ENCODE assay signal across 22 cellular contexts in genomic region chr9:137739371-137739915, GRCh38.
A peak's percentile ranks its signal among the peaks of the same experiment; 100 is the strongest.
DNase-seq lines count a peak whose midpoint lies in the region; ATAC-seq and TF ChIP-seq lines count a peak whose summit lies in the region.
"Had no signal": no experiment of that assay in that cellular context is flagged by ENCODE, and none has a peak within 500 bp of the region (broad histone marks: within the 10 kb centered on the region; RNA-seq: fewer than 3 reads in every experiment).

No MANE protein-coding gene starts in this region.

- H3K9me3 Mint-ChIP-seq in natural killer cell (peaks cover under 1 to 2% of the 10 kb centered on the region in 2 donors), immature natural killer cell (peaks cover 0 to 5% (median 2%) of the 10 kb centered on the region in 6 donors), progenitor cell of endocrine pancreas (ENCODE audit: low read depth) (peaks cover 4% of the 10 kb centered on the region)
- peaks cover under 1% of the 10 kb centered on the region for H3K9me3 Mint-ChIP-seq in natural killer cell treated with Interleukin-12 subunit alpha and Interleukin-12 subunit beta and Interleukin-15 and Interleukin-18, amount 100 ng/mL, for 72 hours

- TF ChIP-seq CTCF in natural killer cell (IDR thresholded peaks at IDR 0.05): no peak
- TF ChIP-seq CTCF in gastrocnemius medialis (IDR thresholded peaks at IDR 0.05 in 4 of 5, conservative IDR thresholded peaks at IDR 0.05 in 1 of 5): no peak
- TF ChIP-seq CTCF in progenitor cell of endocrine pancreas (IDR thresholded peaks at IDR 0.05; ENCODE audit: unreplicated experiment): no peak

- ATAC-seq in natural killer cell (no peak), HG03025 (IDR thresholded peaks at IDR 0.05; ENCODE audit: low FRiP score, unreplicated experiment) (no peak), gastrocnemius medialis (no peak)
- ATAC-seq in natural killer cell treated with Interleukin-12 subunit alpha and Interleukin-12 subunit beta and Interleukin-15 and Interleukin-18, amount 100 ng/mL, for 72 hours: no peak
- ATAC-seq: activated CD8-positive, alpha-beta memory T cell treated with anti-CD3 and anti-CD28 coated beads, Interleukin-2, amount 10 ng/mL, durations not matched to agents 7 days and 5 days; foreskin keratinocyte had no signal

- H3K4me1 Mint-ChIP-seq in natural killer cell (peaks cover 22 to 25% of the 10 kb centered on the region in 2 donors), immature natural killer cell (peaks cover 26 to 29% of the 10 kb centered on the region in 2 donors), progenitor cell of endocrine pancreas (ENCODE audit: low read depth) (no peaks in the 10 kb centered on the region)
- peaks cover 11 to 15% of the 10 kb centered on the region in 2 donors for H3K4me1 Mint-ChIP-seq in natural killer cell treated with Interleukin-12 subunit alpha and Interleukin-12 subunit beta and Interleukin-15 and Interleukin-18, amount 100 ng/mL, for 72 hours (ENCODE audit: low read depth in 2 of 2)
- H3K4me1 Mint-ChIP-seq: activated CD8-positive, alpha-beta memory T cell treated with anti-CD3 and anti-CD28 coated beads, Interleukin-2, amount 10 ng/mL, durations not matched to agents 7 days and 5 days had no signal

- intact Hi-C loops in natural killer cell (cut with micrococcal nuclease) (no loop called here), gastrocnemius medialis (cut with DNase I; ENCODE audit: low total_unique reads) (no loop called here)

- no peak for DNase-seq in natural killer cell
- no peak for DNase-seq in natural killer cell treated with Interleukin-12 subunit alpha and Interleukin-12 subunit beta and Interleukin-15 and Interleukin-18, amount 100 ng/mL, for 72 hours (ENCODE audit: low spot score)
- DNase-seq in NCI-H69 (lab: John Stamatoyannopoulos, UW): peak; percentile 10
- DNase-seq in immature natural killer cell: no peak
- no peak for DNase-seq in germinal center (ENCODE audit: low spot score)
- DNase-seq in gastrocnemius medialis: no peak
- DNase-seq in progenitor cell of endocrine pancreas (ENCODE audit: low spot score, unreplicated experiment): no peak
- DNase-seq: activated CD4-positive, alpha-beta T cell treated with anti-CD3 and anti-CD28 coated beads for 48 hours; activated CD8-positive, alpha-beta memory T cell treated with anti-CD3 and anti-CD28 coated beads, Interleukin-2, amount 10 ng/mL, durations not matched to agents 7 days and 5 days; activated naive CD8-positive, alpha-beta T cell treated with anti-CD3 and anti-CD28 coated beads, Interleukin-2, amount 10 ng/mL, durations not matched to agents 7 days and 5 days; brain microvascular endothelial cell; dermis blood vessel endothelial cell; DND-41; foreskin keratinocyte; Kasumi-1; NCI-H2081 treated with DMSO at 0.1 percent for 48 hours; NCI-H748 treated with DMSO at 0.1 percent for 48 hours; stimulated activated CD8-positive, alpha-beta memory T cell treated with anti-CD3 and anti-CD28 coated beads, Interleukin-4, amount 100 ng/mL, for 48 hours had no signal

- H3K27me3 Mint-ChIP-seq in natural killer cell (ENCODE audit: low read depth in 2 of 2) (no peaks in the 10 kb centered on the region), immature natural killer cell (ENCODE audit: low read depth in 3 of 3) (peaks cover 0 to 3% (median 0%) of the 10 kb centered on the region in 3 donors), progenitor cell of endocrine pancreas (no peaks in the 10 kb centered on the region)
- H3K27me3 Mint-ChIP-seq in natural killer cell treated with Interleukin-12 subunit alpha and Interleukin-12 subunit beta and Interleukin-15 and Interleukin-18, amount 100 ng/mL, for 72 hours: no peaks in the 10 kb centered on the region
- H3K27me3 Mint-ChIP-seq: activated CD8-positive, alpha-beta memory T cell treated with anti-CD3 and anti-CD28 coated beads, Interleukin-2, amount 10 ng/mL, durations not matched to agents 7 days and 5 days; activated naive CD8-positive, alpha-beta T cell treated with anti-CD3 and anti-CD28 coated beads, Interleukin-2, amount 10 ng/mL, durations not matched to agents 7 days and 5 days had no signal

- no peak overlapping the region for H3K4me3 ChIP-seq in gastrocnemius medialis
- H3K4me3 ChIP-seq: Peyer's patch, suprapubic skin, vagina had no signal

- H3K36me3 ChIP-seq in gastrocnemius medialis: peaks cover 0 to 16% of the 10 kb centered on the region in 2 donors

- H3K27ac ChIP-seq in gastrocnemius medialis: peak overlapping the region in 1 of 4 donors; percentile 32
- H3K27ac ChIP-seq: brain microvascular endothelial cell, foreskin keratinocyte, suprapubic skin, vagina had no signal

- H3K4me3 Mint-ChIP-seq in natural killer cell: no peak overlapping the region
- H3K4me3 Mint-ChIP-seq in natural killer cell treated with Interleukin-12 subunit alpha and Interleukin-12 subunit beta and Interleukin-15 and Interleukin-18, amount 100 ng/mL, for 72 hours: no peak overlapping the region
- no peak overlapping the region for H3K4me3 Mint-ChIP-seq in immature natural killer cell
- H3K4me3 Mint-ChIP-seq in progenitor cell of endocrine pancreas (ENCODE audit: low read depth): no peak overlapping the region
- H3K4me3 Mint-ChIP-seq: activated CD8-positive, alpha-beta memory T cell treated with anti-CD3 and anti-CD28 coated beads, Interleukin-2, amount 10 ng/mL, durations not matched to agents 7 days and 5 days; activated naive CD8-positive, alpha-beta T cell treated with anti-CD3 and anti-CD28 coated beads, Interleukin-2, amount 10 ng/mL, durations not matched to agents 7 days and 5 days had no signal

- H3K4me1 ChIP-seq in gastrocnemius medialis: peaks cover 0 to 5% of the 10 kb centered on the region in 2 donors
- H3K4me1 ChIP-seq: foreskin keratinocyte had no signal

- TF ChIP-seq POLR2A in gastrocnemius medialis (IDR thresholded peaks at IDR 0.05): no peak

- in situ Hi-C loops in gastrocnemius medialis (cut with MboI; ENCODE audit: low sequenced_read_pairs in 4 of 4): no loop called here

- H3K9me3 ChIP-seq in gastrocnemius medialis: no peaks in the 10 kb centered on the region
- H3K9me3 ChIP-seq: Peyer's patch, vagina had no signal

- H3K27ac Mint-ChIP-seq in natural killer cell: peak overlapping the region; percentile 32 to 74
- no peak overlapping the region for H3K27ac Mint-ChIP-seq in natural killer cell treated with Interleukin-12 subunit alpha and Interleukin-12 subunit beta and Interleukin-15 and Interleukin-18, amount 100 ng/mL, for 72 hours
- peak overlapping the region in 4 of 6 donors; percentile 12 to 81 (median 53) for H3K27ac Mint-ChIP-seq in immature natural killer cell
- H3K27ac Mint-ChIP-seq in progenitor cell of endocrine pancreas: no peak overlapping the region
- H3K27ac Mint-ChIP-seq: activated CD8-positive, alpha-beta memory T cell treated with anti-CD3 and anti-CD28 coated beads, Interleukin-2, amount 10 ng/mL, durations not matched to agents 7 days and 5 days; activated naive CD8-positive, alpha-beta T cell treated with anti-CD3 and anti-CD28 coated beads, Interleukin-2, amount 10 ng/mL, durations not matched to agents 7 days and 5 days had no signal

- H3K36me3 Mint-ChIP-seq in natural killer cell (peaks cover 8% of the 10 kb centered on the region), immature natural killer cell (peaks cover 13 to 34% (median 16%) of the 10 kb centered on the region in 3 donors), progenitor cell of endocrine pancreas (ENCODE audit: insufficient read depth) (peaks cover 27% of the 10 kb centered on the region)
- H3K36me3 Mint-ChIP-seq in natural killer cell treated with Interleukin-12 subunit alpha and Interleukin-12 subunit beta and Interleukin-15 and Interleukin-18, amount 100 ng/mL, for 72 hours: peaks cover 9% of the 10 kb centered on the region

- no peaks in the 10 kb centered on the region for H3K27me3 ChIP-seq in gastrocnemius medialis
- H3K27me3 ChIP-seq: brain microvascular endothelial cell, foreskin keratinocyte, Peyer's patch, suprapubic skin, vagina had no signal

Comparison
In these comparisons a context has a peak if more than half of its experiments do, and no peak if none do; other contexts are left out.
1. H3K27ac Mint-ChIP-seq: peak in natural killer cell (2 of 2) and immature natural killer cell (4 of 6); none in natural killer cell treated with Interleukin-12 subunit alpha and Interleukin-12 subunit beta and Interleukin-15 and Interleukin-18, amount 100 ng/mL, for 72 hours (0 of 2) and progenitor cell of endocrine pancreas (single experiment).